ENCODE assay signal across 1 cellular context in genomic region chr1:172185206-172185605, GRCh38.
TF ChIP-seq lines count a peak whose summit lies in the region.

No MANE protein-coding gene starts in this region.

TF ChIP-seq in GM12878, 131 proteins besides CTCF, POLR2A, EP300 and RAD21 (continued from another document):
- TF ChIP-seq, protein P1, sequence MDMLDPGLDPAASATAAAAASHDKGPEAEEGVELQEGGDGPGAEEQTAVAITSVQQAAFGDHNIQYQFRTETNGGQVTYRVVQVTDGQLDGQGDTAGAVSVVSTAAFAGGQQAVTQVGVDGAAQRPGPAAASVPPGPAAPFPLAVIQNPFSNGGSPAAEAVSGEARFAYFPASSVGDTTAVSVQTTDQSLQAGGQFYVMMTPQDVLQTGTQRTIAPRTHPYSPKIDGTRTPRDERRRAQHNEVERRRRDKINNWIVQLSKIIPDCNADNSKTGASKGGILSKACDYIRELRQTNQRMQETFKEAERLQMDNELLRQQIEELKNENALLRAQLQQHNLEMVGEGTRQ (IDR thresholded peaks at IDR 0.05; ENCODE audit: borderline replicate concordance, low read depth, low read length), result no peak
- TF ChIP-seq, protein P2, sequence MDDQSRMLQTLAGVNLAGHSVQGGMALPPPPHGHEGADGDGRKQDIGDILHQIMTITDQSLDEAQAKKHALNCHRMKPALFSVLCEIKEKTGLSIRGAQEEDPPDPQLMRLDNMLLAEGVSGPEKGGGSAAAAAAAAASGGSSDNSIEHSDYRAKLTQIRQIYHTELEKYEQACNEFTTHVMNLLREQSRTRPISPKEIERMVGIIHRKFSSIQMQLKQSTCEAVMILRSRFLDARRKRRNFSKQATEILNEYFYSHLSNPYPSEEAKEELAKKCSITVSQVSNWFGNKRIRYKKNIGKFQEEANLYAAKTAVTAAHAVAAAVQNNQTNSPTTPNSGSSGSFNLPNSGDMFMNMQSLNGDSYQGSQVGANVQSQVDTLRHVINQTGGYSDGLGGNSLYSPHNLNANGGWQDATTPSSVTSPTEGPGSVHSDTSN (IDR thresholded peaks at IDR 0.05; ENCODE audit: insufficient replicate concordance, low read depth, low read length), result no peak
- TF ChIP-seq MEF2B (IDR thresholded peaks at IDR 0.05; ENCODE audit: partially characterized antibody, poor library complexity, severe bottlenecking), result peak; percentile 40
- no peak for TF ChIP-seq NR2C2 (IDR thresholded peaks at IDR 0.05; ENCODE audit: borderline replicate concordance, control insufficient read depth, insufficient read length, low read depth)
- no peak for TF ChIP-seq ZBED1 (IDR thresholded peaks at IDR 0.05; ENCODE audit: borderline replicate concordance)
- TF ChIP-seq BHLHE40 (IDR thresholded peaks at IDR 0.05; ENCODE audit: borderline replicate concordance in 1 of 2, low read depth in 2 of 2, low read length in 1 of 2), result no peak
- no peak for TF ChIP-seq SMAD1 (IDR thresholded peaks at IDR 0.05; ENCODE audit: low read depth, partially characterized antibody)
- no peak for TF ChIP-seq TCF12 (IDR thresholded peaks at IDR 0.05; ENCODE audit: low read depth, low read length)
- TF ChIP-seq BCL11A (IDR thresholded peaks at IDR 0.05; ENCODE audit: low read depth, low read length), result 0 out of 2 replicates have a peak, but pooled peaks have one; percentile 40
- TF ChIP-seq, protein P3, sequence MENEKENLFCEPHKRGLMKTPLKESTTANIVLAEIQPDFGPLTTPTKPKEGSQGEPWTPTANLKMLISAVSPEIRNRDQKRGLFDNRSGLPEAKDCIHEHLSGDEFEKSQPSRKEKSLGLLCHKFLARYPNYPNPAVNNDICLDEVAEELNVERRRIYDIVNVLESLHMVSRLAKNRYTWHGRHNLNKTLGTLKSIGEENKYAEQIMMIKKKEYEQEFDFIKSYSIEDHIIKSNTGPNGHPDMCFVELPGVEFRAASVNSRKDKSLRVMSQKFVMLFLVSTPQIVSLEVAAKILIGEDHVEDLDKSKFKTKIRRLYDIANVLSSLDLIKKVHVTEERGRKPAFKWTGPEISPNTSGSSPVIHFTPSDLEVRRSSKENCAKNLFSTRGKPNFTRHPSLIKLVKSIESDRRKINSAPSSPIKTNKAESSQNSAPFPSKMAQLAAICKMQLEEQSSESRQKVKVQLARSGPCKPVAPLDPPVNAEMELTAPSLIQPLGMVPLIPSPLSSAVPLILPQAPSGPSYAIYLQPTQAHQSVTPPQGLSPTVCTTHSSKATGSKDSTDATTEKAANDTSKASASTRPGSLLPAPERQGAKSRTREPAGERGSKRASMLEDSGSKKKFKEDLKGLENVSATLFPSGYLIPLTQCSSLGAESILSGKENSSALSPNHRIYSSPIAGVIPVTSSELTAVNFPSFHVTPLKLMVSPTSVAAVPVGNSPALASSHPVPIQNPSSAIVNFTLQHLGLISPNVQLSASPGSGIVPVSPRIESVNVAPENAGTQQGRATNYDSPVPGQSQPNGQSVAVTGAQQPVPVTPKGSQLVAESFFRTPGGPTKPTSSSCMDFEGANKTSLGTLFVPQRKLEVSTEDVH (IDR thresholded peaks at IDR 0.05; ENCODE audit: low read depth, partially characterized antibody), result no peak
- no peak for TF ChIP-seq SRF (IDR thresholded peaks at IDR 0.05; ENCODE audit: low read depth in 2 of 2, low read length in 2 of 2)
- no peak for TF ChIP-seq IRF3 (IDR thresholded peaks at IDR 0.05)
- TF ChIP-seq ZBTB11 (CRISPR knock-in tag; IDR thresholded peaks at IDR 0.05), result no peak
- no peak for TF ChIP-seq LARP7 (IDR thresholded peaks at IDR 0.05)
- TF ChIP-seq STAT1 (conservative IDR thresholded peaks at IDR 0.05), result no peak
- TF ChIP-seq, protein P4, sequence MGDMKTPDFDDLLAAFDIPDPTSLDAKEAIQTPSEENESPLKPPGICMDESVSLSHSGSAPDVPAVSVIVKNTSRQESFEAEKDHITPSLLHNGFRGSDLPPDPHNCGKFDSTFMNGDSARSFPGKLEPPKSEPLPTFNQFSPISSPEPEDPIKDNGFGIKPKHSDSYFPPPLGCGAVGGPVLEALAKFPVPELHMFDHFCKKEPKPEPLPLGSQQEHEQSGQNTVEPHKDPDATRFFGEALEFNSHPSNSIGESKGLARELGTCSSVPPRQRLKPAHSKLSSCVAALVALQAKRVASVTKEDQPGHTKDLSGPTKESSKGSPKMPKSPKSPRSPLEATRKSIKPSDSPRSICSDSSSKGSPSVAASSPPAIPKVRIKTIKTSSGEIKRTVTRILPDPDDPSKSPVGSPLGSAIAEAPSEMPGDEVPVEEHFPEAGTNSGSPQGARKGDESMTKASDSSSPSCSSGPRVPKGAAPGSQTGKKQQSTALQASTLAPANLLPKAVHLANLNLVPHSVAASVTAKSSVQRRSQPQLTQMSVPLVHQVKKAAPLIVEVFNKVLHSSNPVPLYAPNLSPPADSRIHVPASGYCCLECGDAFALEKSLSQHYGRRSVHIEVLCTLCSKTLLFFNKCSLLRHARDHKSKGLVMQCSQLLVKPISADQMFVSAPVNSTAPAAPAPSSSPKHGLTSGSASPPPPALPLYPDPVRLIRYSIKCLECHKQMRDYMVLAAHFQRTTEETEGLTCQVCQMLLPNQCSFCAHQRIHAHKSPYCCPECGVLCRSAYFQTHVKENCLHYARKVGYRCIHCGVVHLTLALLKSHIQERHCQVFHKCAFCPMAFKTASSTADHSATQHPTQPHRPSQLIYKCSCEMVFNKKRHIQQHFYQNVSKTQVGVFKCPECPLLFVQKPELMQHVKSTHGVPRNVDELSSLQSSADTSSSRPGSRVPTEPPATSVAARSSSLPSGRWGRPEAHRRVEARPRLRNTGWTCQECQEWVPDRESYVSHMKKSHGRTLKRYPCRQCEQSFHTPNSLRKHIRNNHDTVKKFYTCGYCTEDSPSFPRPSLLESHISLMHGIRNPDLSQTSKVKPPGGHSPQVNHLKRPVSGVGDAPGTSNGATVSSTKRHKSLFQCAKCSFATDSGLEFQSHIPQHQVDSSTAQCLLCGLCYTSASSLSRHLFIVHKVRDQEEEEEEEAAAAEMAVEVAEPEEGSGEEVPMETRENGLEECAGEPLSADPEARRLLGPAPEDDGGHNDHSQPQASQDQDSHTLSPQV (IDR thresholded peaks at IDR 0.05), result no peak
- no peak for TF ChIP-seq TARDBP (IDR thresholded peaks at IDR 0.05; ENCODE audit: borderline replicate concordance)
- no peak for TF ChIP-seq KAT2A (conservative IDR thresholded peaks at IDR 0.05; ENCODE audit: control insufficient read depth, low read depth, low read length)
- TF ChIP-seq POLR2AphosphoS2 (IDR thresholded peaks at IDR 0.05; ENCODE audit: low read depth, low read length), result no peak
- TF ChIP-seq TCF7 (IDR thresholded peaks at IDR 0.05; ENCODE audit: borderline replicate concordance), result no peak
- no peak for TF ChIP-seq SREBF1 (IDR thresholded peaks at IDR 0.05; ENCODE audit: low read length)
- no peak for TF ChIP-seq SUZ12 (IDR thresholded peaks at IDR 0.05; ENCODE audit: unreplicated experiment)
- TF ChIP-seq, protein P5, sequence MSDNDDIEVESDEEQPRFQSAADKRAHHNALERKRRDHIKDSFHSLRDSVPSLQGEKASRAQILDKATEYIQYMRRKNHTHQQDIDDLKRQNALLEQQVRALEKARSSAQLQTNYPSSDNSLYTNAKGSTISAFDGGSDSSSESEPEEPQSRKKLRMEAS (IDR thresholded peaks at IDR 0.05; ENCODE audit: low read depth, low read length), result no peak
- TF ChIP-seq, protein P6, sequence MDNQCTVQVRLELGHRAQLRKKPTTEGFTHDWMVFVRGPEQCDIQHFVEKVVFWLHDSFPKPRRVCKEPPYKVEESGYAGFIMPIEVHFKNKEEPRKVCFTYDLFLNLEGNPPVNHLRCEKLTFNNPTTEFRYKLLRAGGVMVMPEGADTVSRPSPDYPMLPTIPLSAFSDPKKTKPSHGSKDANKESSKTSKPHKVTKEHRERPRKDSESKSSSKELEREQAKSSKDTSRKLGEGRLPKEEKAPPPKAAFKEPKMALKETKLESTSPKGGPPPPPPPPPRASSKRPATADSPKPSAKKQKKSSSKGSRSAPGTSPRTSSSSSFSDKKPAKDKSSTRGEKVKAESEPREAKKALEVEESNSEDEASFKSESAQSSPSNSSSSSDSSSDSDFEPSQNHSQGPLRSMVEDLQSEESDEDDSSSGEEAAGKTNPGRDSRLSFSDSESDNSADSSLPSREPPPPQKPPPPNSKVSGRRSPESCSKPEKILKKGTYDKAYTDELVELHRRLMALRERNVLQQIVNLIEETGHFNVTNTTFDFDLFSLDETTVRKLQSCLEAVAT (IDR thresholded peaks at IDR 0.05), result no peak
- TF ChIP-seq IRF4 (IDR thresholded peaks at IDR 0.05; ENCODE audit: low read depth, low read length), result peak; percentile 67; the same call in 1 of the 2 replicates
- TF ChIP-seq, protein P7, sequence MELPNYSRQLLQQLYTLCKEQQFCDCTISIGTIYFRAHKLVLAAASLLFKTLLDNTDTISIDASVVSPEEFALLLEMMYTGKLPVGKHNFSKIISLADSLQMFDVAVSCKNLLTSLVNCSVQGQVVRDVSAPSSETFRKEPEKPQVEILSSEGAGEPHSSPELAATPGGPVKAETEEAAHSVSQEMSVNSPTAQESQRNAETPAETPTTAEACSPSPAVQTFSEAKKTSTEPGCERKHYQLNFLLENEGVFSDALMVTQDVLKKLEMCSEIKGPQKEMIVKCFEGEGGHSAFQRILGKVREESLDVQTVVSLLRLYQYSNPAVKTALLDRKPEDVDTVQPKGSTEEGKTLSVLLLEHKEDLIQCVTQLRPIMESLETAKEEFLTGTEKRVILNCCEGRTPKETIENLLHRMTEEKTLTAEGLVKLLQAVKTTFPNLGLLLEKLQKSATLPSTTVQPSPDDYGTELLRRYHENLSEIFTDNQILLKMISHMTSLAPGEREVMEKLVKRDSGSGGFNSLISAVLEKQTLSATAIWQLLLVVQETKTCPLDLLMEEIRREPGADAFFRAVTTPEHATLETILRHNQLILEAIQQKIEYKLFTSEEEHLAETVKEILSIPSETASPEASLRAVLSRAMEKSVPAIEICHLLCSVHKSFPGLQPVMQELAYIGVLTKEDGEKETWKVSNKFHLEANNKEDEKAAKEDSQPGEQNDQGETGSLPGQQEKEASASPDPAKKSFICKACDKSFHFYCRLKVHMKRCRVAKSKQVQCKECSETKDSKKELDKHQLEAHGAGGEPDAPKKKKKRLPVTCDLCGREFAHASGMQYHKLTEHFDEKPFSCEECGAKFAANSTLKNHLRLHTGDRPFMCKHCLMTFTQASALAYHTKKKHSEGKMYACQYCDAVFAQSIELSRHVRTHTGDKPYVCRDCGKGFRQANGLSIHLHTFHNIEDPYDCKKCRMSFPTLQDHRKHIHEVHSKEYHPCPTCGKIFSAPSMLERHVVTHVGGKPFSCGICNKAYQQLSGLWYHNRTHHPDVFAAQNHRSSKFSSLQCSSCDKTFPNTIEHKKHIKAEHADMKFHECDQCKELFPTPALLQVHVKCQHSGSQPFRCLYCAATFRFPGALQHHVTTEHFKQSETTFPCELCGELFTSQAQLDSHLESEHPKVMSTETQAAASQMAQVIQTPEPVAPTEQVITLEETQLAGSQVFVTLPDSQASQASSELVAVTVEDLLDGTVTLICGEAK (IDR thresholded peaks at IDR 0.05; ENCODE audit: borderline replicate concordance), result no peak
- no peak for TF ChIP-seq IRF5 (IDR thresholded peaks at IDR 0.05; ENCODE audit: borderline replicate concordance)
- TF ChIP-seq, protein P8, sequence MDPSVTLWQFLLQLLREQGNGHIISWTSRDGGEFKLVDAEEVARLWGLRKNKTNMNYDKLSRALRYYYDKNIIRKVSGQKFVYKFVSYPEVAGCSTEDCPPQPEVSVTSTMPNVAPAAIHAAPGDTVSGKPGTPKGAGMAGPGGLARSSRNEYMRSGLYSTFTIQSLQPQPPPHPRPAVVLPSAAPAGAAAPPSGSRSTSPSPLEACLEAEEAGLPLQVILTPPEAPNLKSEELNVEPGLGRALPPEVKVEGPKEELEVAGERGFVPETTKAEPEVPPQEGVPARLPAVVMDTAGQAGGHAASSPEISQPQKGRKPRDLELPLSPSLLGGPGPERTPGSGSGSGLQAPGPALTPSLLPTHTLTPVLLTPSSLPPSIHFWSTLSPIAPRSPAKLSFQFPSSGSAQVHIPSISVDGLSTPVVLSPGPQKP (IDR thresholded peaks at IDR 0.05; ENCODE audit: low read depth, low read length), result no peak
